Comparison of ENCODE assay signal across 1 cellular context in genomic region chr5:131513780-131514179, GRCh38.
TF ChIP-seq lines count a peak whose summit lies in the region.

No MANE protein-coding gene starts in this region.

TF ChIP-seq in GM12878, 131 proteins besides CTCF, POLR2A, EP300 and RAD21 (continued from another document):
- TF ChIP-seq CBX5 (IDR thresholded peaks at IDR 0.05; ENCODE audit: low read depth) (no peak), MLLT1 (IDR thresholded peaks at IDR 0.05) (0 out of 2 replicates have a peak, but pooled peaks have one; percentile 25), CBFB (IDR thresholded peaks at IDR 0.05; ENCODE audit: low read depth) (0 out of 2 replicates have a peak, but pooled peaks have one; percentile 32)
